In genomic region chr16:10362864-10363197, GRCh38 we compare ENCODE assay signal across 1 cellular context. TPM values are rescaled to one million over a fixed set of nuclear protein-coding genes. Genes with fewer than 3 reads are reported as not detected.
"Had no signal": no experiment of that assay in that cellular context is flagged by ENCODE, and none has a peak within 500 bp of the region (broad histone marks: within the 10 kb centered on the region; RNA-seq: fewer than 3 reads in every experiment).

No MANE protein-coding gene starts in this region.

RNA-seq across cellular contexts. Expression of gene ATF7IP2, which starts 23.0 kb away (rescaled TPM):
- total RNA-seq: ascending aorta had no signal
